ENCODE assay signal across 8 cellular contexts in genomic region chr9:33818167-33818831, GRCh38. TPM values are rescaled to one million over a fixed set of nuclear protein-coding genes. Genes with fewer than 3 reads are reported as not detected.
DNase-seq lines count a peak whose midpoint lies in the region; ATAC-seq and TF ChIP-seq lines count a peak whose summit lies in the region.

No MANE protein-coding gene starts in this region.

- H3K4me1 ChIP-seq in GM23248 (ENCODE audit: insufficient read depth) = peaks cover 41% of the 10 kb centered on the region
- peaks cover 2% of the 10 kb centered on the region for H3K4me1 ChIP-seq in parathyroid adenoma

- H3K36me3 ChIP-seq in GM23248 (ENCODE audit: low read depth) = no peaks in the 10 kb centered on the region
- H3K36me3 ChIP-seq in WERI-Rb-1 = peaks cover 6% of the 10 kb centered on the region
- no peaks in the 10 kb centered on the region for H3K36me3 ChIP-seq in parathyroid adenoma (ENCODE audit: control insufficient read depth, insufficient read depth, low read length)

- no peak for ATAC-seq in GM18498 (IDR thresholded peaks at IDR 0.05; ENCODE audit: unreplicated experiment)

- H3K79me2 ChIP-seq in GM23248 (ENCODE audit: insufficient read depth) = peaks cover 51% of the 10 kb centered on the region
- peaks cover 12% of the 10 kb centered on the region for H3K79me2 ChIP-seq in parathyroid adenoma

- H3K36me3 Mint-ChIP-seq in glutamatergic neuron (ENCODE audit: unreplicated experiment) = no peaks in the 10 kb centered on the region

- no peaks in the 10 kb centered on the region for H3K27me3 ChIP-seq in GM23248 (replicated peaks; ENCODE audit: insufficient read depth)
- H3K27me3 ChIP-seq in WERI-Rb-1 (ENCODE audit: insufficient read depth, low read depth, severe bottlenecking) = no peaks in the 10 kb centered on the region
- H3K27me3 ChIP-seq in parathyroid adenoma (ENCODE audit: control insufficient read depth, insufficient read depth, low read length) = no peaks in the 10 kb centered on the region

- peak overlapping the region; percentile 96 for H3K4me3 Mint-ChIP-seq in glutamatergic neuron (ENCODE audit: unreplicated experiment)

- H3K27ac ChIP-seq in GM23248 = peak overlapping the region; percentile 95
- peak overlapping the region; percentile 99 for H3K27ac ChIP-seq in WERI-Rb-1
- H3K27ac ChIP-seq in parathyroid adenoma = no peak overlapping the region

- peak overlapping the region; percentile 99 for H3K9ac ChIP-seq in GM23248
- H3K9ac ChIP-seq in parathyroid adenoma = no peak overlapping the region

- H3K4me1 Mint-ChIP-seq in glutamatergic neuron (ENCODE audit: low read depth, unreplicated experiment) = peaks cover 16% of the 10 kb centered on the region

- H3K27me3 Mint-ChIP-seq in glutamatergic neuron (ENCODE audit: unreplicated experiment) = peaks cover 10% of the 10 kb centered on the region

- peaks cover 50% of the 10 kb centered on the region for H3F3A ChIP-seq in GM23248 (ENCODE audit: insufficient read depth)

- peaks cover 8% of the 10 kb centered on the region for H3K9me3 Mint-ChIP-seq in glutamatergic neuron (ENCODE audit: unreplicated experiment)

- peak overlapping the region; percentile 93 for H3K27ac Mint-ChIP-seq in glutamatergic neuron (ENCODE audit: unreplicated experiment)

- H4K20me1 ChIP-seq in GM23248 (ENCODE audit: insufficient read depth) = peaks cover 6% of the 10 kb centered on the region; the same call in 1 of the 2 replicates

- TF ChIP-seq CTCF in AG09309 (IDR thresholded peaks at IDR 0.05; ENCODE audit: control insufficient read depth, insufficient read depth, low read depth, low read length, missing control alignments) (no peak), WERI-Rb-1 (IDR thresholded peaks at IDR 0.05; ENCODE audit: low read depth, low read length) (no peak), glutamatergic neuron (IDR thresholded peaks at IDR 0.05; ENCODE audit: partially characterized antibody, unreplicated experiment) (no peak), parathyroid adenoma (IDR thresholded peaks at IDR 0.05) (no peak)

- H3K4me2 ChIP-seq in GM23248 (ENCODE audit: unreplicated experiment) (peak overlapping the region; percentile 96), parathyroid adenoma (ENCODE audit: low read length) (peak overlapping the region; percentile 90)

- in situ Hi-C loops in GM23248 (cut with MboI) = no loop called here

- H3K9me2 ChIP-seq in GM23248 (ENCODE audit: insufficient read depth) = no peaks in the 10 kb centered on the region

- H2AFZ ChIP-seq in GM23248 (0 out of 2 replicates have a peak overlapping the region, but pooled peaks have one; percentile 0), parathyroid adenoma (no peak overlapping the region)

- 2 to 3% methylated on average over 8 to 17 of the region's 17 CpGs for WGBS in GM23248 (ENCODE audit: low coverage in 1 of 2, low lambda C conversion rate in 2 of 2, missing lambda C conversion rate in 2 of 2), 2 experiments

- H3K4me3 ChIP-seq in AG09309 (ENCODE audit: control insufficient read depth, low read depth, low read length) (peak overlapping the region; percentile 99), GM23248 (peak overlapping the region; percentile 87), WERI-Rb-1 (ENCODE audit: low read depth, low read length) (peak overlapping the region; percentile 95), parathyroid adenoma (ENCODE audit: low read depth, low read length) (peak overlapping the region; percentile 82)

- no peak for DNase-seq in AG09309 (ENCODE audit: low read depth)
- no peak for DNase-seq in GM23248
- DNase-seq in WERI-Rb-1 = no peak
- no peak for DNase-seq in glutamatergic neuron
- DNase-seq in SK-N-DZ (ENCODE audit: low spot score) = no peak
- no peak for DNase-seq in dedifferentiated amniotic fluid mesenchymal stem cell (ENCODE audit: extremely low spot score)

- no peaks in the 10 kb centered on the region for H3K9me3 ChIP-seq in GM23248 (ENCODE audit: low read depth)
- H3K9me3 ChIP-seq in WERI-Rb-1 (ENCODE audit: severe bottlenecking) = no peaks in the 10 kb centered on the region
- no peaks in the 10 kb centered on the region for H3K9me3 ChIP-seq in parathyroid adenoma (ENCODE audit: control insufficient read depth, low read length)

RNA-seq across cellular contexts. Expression of gene UBE2R2, which starts 1.3 kb away (rescaled TPM):
- total RNA-seq in GM23248 (2014; rRNA removed; shearing (Covaris generic)) = 15.9 and 18.9 TPM in 2 replicates
- polyA plus RNA-seq in GM23248 (2016; fragmentation: Nextera tagmentation; extraction: Ambion mirVana) = 16.0 and 18.1 TPM in 2 replicates
- 90.1 TPM for total RNA-seq in glutamatergic neuron (ENCODE audit: unreplicated experiment)
- polyA plus RNA-seq in SK-N-DZ (2014; cell fraction: cytosol; rRNA removed) = 44.1 and 44.9 TPM in 2 replicates
- 18.8 and 22.8 TPM in 2 replicates for polyA plus RNA-seq in SK-N-DZ (2014; cell fraction: nucleus; rRNA removed)

RNA-seq across cellular contexts. Expression of gene PRSS3, which starts 22.9 kb away (rescaled TPM):
- total RNA-seq in GM23248 (2014; rRNA removed; shearing (Covaris generic)) = 15.1 and 30.7 TPM in 2 replicates
- polyA plus RNA-seq in GM23248 (2016; fragmentation: Nextera tagmentation; extraction: Ambion mirVana) = 48.2 and 53.3 TPM in 2 replicates
- not detected for total RNA-seq in glutamatergic neuron (ENCODE audit: unreplicated experiment)
- 7.3 and 9.3 TPM in 2 replicates for polyA plus RNA-seq in SK-N-DZ (2014; cell fraction: cytosol; rRNA removed)
- polyA plus RNA-seq in SK-N-DZ (2014; cell fraction: nucleus; rRNA removed) = 2.3 and 2.9 TPM in 2 replicates

Comparison
In these comparisons a context has a peak if more than half of its experiments do, and no peak if none do; other contexts are left out.
1. RNA of gene PRSS3, which starts 22.9 kb away (total RNA-seq): 15.1 to 30.7 TPM in GM23248; not detected in glutamatergic neuron (single experiment); every median in the first group is over 10 times any median in the second.
2. Peak in every context shown above with its lines, with median percentiles within 50 percentile points of each other: H3K4me3 ChIP-seq.